In the genomic region with DNA sequence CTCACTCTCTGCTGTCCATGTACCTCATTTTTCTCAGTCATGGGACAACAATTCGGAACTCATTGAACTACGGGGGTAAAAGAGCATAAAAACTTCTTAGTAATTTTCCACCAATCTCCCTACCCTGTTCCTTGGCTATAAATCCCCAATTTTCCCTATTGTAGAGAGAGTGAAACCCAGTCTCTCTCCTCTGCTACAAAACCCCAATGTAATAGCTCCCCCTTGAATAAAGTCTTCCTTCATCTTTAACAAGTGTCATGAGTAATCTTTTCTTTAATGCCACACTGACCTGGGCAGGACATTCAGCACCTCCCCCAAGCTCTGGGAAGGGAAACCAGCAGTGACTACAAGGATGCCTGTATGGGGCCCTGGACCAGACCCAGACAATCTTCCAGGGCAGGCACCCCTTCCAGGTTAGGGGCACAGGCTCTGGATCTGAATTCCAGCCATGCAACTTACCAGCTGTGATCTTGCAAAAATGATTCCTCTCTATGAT, we compare ENCODE assay signal across 1 cellular context.
TF ChIP-seq lines count a peak whose summit lies in the region.

No MANE protein-coding gene starts in this region.

TF ChIP-seq in GM23338, 12 proteins besides CTCF, POLR2A, EP300 and RAD21 (continued from another document):
- TF ChIP-seq, protein P1, sequence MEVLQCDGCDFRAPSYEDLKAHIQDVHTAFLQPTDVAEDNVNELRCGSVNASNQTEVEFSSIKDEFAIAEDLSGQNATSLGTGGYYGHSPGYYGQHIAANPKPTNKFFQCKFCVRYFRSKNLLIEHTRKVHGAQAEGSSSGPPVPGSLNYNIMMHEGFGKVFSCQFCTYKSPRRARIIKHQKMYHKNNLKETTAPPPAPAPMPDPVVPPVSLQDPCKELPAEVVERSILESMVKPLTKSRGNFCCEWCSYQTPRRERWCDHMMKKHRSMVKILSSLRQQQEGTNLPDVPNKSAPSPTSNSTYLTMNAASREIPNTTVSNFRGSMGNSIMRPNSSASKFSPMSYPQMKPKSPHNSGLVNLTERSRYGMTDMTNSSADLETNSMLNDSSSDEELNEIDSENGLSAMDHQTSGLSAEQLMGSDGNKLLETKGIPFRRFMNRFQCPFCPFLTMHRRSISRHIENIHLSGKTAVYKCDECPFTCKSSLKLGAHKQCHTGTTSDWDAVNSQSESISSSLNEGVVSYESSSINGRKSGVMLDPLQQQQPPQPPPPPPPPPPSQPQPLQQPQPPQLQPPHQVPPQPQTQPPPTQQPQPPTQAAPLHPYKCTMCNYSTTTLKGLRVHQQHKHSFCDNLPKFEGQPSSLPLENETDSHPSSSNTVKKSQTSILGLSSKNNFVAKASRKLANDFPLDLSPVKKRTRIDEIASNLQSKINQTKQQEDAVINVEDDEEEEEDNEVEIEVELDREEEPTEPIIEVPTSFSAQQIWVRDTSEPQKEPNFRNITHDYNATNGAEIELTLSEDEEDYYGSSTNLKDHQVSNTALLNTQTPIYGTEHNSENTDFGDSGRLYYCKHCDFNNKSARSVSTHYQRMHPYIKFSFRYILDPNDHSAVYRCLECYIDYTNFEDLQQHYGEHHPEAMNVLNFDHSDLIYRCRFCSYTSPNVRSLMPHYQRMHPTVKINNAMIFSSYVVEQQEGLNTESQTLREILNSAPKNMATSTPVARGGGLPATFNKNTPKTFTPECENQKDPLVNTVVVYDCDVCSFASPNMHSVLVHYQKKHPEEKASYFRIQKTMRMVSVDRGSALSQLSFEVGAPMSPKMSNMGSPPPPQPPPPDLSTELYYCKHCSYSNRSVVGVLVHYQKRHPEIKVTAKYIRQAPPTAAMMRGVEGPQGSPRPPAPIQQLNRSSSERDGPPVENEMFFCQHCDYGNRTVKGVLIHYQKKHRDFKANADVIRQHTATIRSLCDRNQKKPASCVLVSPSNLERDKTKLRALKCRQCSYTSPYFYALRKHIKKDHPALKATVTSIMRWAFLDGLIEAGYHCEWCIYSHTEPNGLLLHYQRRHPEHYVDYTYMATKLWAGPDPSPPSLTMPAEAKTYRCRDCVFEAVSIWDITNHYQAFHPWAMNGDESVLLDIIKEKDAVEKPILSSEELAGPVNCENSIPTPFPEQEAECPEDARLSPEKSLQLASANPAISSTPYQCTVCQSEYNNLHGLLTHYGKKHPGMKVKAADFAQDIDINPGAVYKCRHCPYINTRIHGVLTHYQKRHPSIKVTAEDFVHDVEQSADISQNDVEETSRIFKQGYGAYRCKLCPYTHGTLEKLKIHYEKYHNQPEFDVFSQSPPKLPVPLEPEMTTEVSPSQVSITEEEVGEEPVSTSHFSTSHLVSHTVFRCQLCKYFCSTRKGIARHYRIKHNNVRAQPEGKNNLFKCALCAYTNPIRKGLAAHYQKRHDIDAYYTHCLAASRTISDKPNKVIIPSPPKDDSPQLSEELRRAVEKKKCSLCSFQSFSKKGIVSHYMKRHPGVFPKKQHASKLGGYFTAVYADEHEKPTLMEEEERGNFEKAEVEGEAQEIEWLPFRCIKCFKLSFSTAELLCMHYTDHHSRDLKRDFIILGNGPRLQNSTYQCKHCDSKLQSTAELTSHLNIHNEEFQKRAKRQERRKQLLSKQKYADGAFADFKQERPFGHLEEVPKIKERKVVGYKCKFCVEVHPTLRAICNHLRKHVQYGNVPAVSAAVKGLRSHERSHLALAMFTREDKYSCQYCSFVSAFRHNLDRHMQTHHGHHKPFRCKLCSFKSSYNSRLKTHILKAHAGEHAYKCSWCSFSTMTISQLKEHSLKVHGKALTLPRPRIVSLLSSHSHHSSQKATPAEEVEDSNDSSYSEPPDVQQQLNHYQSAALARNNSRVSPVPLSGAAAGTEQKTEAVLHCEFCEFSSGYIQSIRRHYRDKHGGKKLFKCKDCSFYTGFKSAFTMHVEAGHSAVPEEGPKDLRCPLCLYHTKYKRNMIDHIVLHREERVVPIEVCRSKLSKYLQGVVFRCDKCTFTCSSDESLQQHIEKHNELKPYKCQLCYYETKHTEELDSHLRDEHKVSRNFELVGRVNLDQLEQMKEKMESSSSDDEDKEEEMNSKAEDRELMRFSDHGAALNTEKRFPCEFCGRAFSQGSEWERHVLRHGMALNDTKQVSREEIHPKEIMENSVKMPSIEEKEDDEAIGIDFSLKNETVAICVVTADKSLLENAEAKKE (CRISPR knock-in tag; IDR thresholded peaks at IDR 0.05) = no peak
- TF ChIP-seq CREB1 (CRISPR knock-in tag; IDR thresholded peaks at IDR 0.05; ENCODE audit: low read depth) = no peak
- TF ChIP-seq, protein P2, sequence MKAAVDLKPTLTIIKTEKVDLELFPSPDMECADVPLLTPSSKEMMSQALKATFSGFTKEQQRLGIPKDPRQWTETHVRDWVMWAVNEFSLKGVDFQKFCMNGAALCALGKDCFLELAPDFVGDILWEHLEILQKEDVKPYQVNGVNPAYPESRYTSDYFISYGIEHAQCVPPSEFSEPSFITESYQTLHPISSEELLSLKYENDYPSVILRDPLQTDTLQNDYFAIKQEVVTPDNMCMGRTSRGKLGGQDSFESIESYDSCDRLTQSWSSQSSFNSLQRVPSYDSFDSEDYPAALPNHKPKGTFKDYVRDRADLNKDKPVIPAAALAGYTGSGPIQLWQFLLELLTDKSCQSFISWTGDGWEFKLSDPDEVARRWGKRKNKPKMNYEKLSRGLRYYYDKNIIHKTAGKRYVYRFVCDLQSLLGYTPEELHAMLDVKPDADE (IDR thresholded peaks at IDR 0.05) = no peak
- no peak for TF ChIP-seq STAT1 (IDR thresholded peaks at IDR 0.05; ENCODE audit: unreplicated experiment)
